ENCODE assay signal across 10 cellular contexts in genomic region chr7:101941481-101942383, GRCh38.
DNase-seq lines count a peak whose midpoint lies in the region; ATAC-seq and TF ChIP-seq lines count a peak whose summit lies in the region.
"Had no signal": no experiment of that assay in that cellular context is flagged by ENCODE, and none has a peak within 500 bp of the region (broad histone marks: within the 10 kb centered on the region; RNA-seq: fewer than 3 reads in every experiment).

No MANE protein-coding gene starts in this region.

- no peaks in the 10 kb centered on the region for H3K27me3 Mint-ChIP-seq in activated CD4-positive, alpha-beta T cell treated with anti-CD3 and anti-CD28 coated beads for 36 hours
- H3K27me3 Mint-ChIP-seq: memory B cell had no signal

- H3K36me3 ChIP-seq in HEK293 (ENCODE audit: control insufficient read depth in 2 of 2, insufficient read depth in 1 of 2, low read length in 2 of 2): no peaks in the 10 kb centered on the region
- H3K36me3 ChIP-seq in adrenal gland (replicated peaks in 1 of 2): no peaks in the 10 kb centered on the region

- CTCF ChIA-PET in HEK293 (lab: Yijun Ruan, JAX): interaction anchor here (1.1 kb wide), 2 partner anchors 14 to 119 kb away, joined by 3 read pairs; no protein-coding TSS in a partner anchor
- CTCF ChIA-PET in activated CD4-positive, alpha-beta T cell treated with anti-CD3 and anti-CD28 coated beads for 36 hours (lab: Charles Lee): no interaction called here

- POLR2A ChIA-PET in HEK293 (lab: Yijun Ruan, JAX): interaction anchor here (0.6 kb wide), 1 partner anchor 54 kb away, joined by 5 read pairs; no protein-coding TSS in a partner anchor
- POLR2A ChIA-PET in activated CD4-positive, alpha-beta T cell treated with anti-CD3 and anti-CD28 coated beads for 36 hours (lab: Charles Lee): no interaction called here

- no peak overlapping the region for H3K27ac Mint-ChIP-seq in activated CD4-positive, alpha-beta T cell treated with anti-CD3 and anti-CD28 coated beads for 36 hours
- H3K27ac Mint-ChIP-seq: memory B cell had no signal

- H3K9me3 Mint-ChIP-seq in activated CD4-positive, alpha-beta T cell treated with anti-CD3 and anti-CD28 coated beads for 36 hours (ENCODE audit: low read depth): no peaks in the 10 kb centered on the region
- H3K9me3 Mint-ChIP-seq: memory B cell had no signal

- ATAC-seq in right cardiac atrium (peak; percentile 42 to 85), HG02623 (IDR thresholded peaks at IDR 0.05; ENCODE audit: unreplicated experiment) (no peak), HG02970 (IDR thresholded peaks at IDR 0.05; ENCODE audit: low FRiP score, unreplicated experiment) (no peak)
- ATAC-seq in activated CD4-positive, alpha-beta T cell treated with anti-CD3 and anti-CD28 coated beads for 36 hours: no peak

- no peak for TF ChIP-seq POLR2A in adrenal gland (IDR thresholded peaks at IDR 0.05)

- WGBS in adrenal gland, 4 donors: 69 to 73% (median 71%) methylated on average over 12 of the region's 12 CpGs
- WGBS in right cardiac atrium: 48% methylated on average over 12 of the region's 12 CpGs

- no peak overlapping the region for H3K4me3 Mint-ChIP-seq in activated CD4-positive, alpha-beta T cell treated with anti-CD3 and anti-CD28 coated beads for 36 hours
- H3K4me3 Mint-ChIP-seq: memory B cell had no signal

- H3K9me3 ChIP-seq in HEK293 (ENCODE audit: control insufficient read depth, insufficient read depth, low read depth, low read length) (no peaks in the 10 kb centered on the region), adrenal gland (replicated peaks in 1 of 3) (no peaks in the 10 kb centered on the region), right cardiac atrium (ENCODE audit: control insufficient read depth, low read length) (no peaks in the 10 kb centered on the region)

- H3K4me1 Mint-ChIP-seq in activated CD4-positive, alpha-beta T cell treated with anti-CD3 and anti-CD28 coated beads for 36 hours: peaks cover 9% of the 10 kb centered on the region

- DNase-seq in adrenal gland (peak in 5 of 7 donors; percentile 32 to 61 (median 49)), right cardiac atrium (peak in 1 of 3 donors; percentile 48), stromal cell of bone marrow (ENCODE audit: low read depth) (peak; percentile 53), SK-N-DZ (ENCODE audit: low spot score) (no peak)
- DNase-seq in activated CD4-positive, alpha-beta T cell treated with anti-CD3 and anti-CD28 coated beads for 36 hours: no peak
- DNase-seq: activated CD4-positive, CD25-positive, alpha-beta regulatory T cell had no signal

- no peak for TF ChIP-seq CTCF in HEK293 (tag by site-specific recombination; IDR thresholded peaks at IDR 0.05)
- no peak for TF ChIP-seq CTCF in adrenal gland (IDR thresholded peaks at IDR 0.05)

- peaks cover 3% of the 10 kb centered on the region; the same call in 1 of the 2 replicates for H3K4me1 ChIP-seq in HEK293 (ENCODE audit: control insufficient read depth, insufficient read depth, low read length)
- peaks cover 5 to 13% of the 10 kb centered on the region in 2 donors for H3K4me1 ChIP-seq in adrenal gland (replicated peaks in 1 of 2)
- peaks cover 10% of the 10 kb centered on the region for H3K4me1 ChIP-seq in right cardiac atrium (ENCODE audit: control insufficient read depth, insufficient read depth, low read length)

- H3K4me3 ChIP-seq in HEK293 (ENCODE audit: low read depth, low read length) (no peak overlapping the region), adrenal gland (no peak overlapping the region), right cardiac atrium (ENCODE audit: low read length) (no peak overlapping the region)

- no peaks in the 10 kb centered on the region for H3K36me3 Mint-ChIP-seq in activated CD4-positive, alpha-beta T cell treated with anti-CD3 and anti-CD28 coated beads for 36 hours (ENCODE audit: low read depth)

- intact Hi-C loops in adrenal gland (cut with DNase I): no loop called here
- intact Hi-C loops in right cardiac atrium (cut with DNase I): no loop called here
- intact Hi-C loops in activated CD4-positive, alpha-beta T cell treated with anti-CD3 and anti-CD28 coated beads for 36 hours (cut with DNase I, micrococcal nuclease): no loop called here

- no peaks in the 10 kb centered on the region for H3K27me3 ChIP-seq in adrenal gland
- H3K27me3 ChIP-seq in right cardiac atrium (ENCODE audit: control insufficient read depth, insufficient read depth): no peaks in the 10 kb centered on the region

- H3K27ac ChIP-seq in HEK293 (ENCODE audit: extremely low read depth, low read depth, low read length) (no peak overlapping the region), adrenal gland (no peak overlapping the region), right cardiac atrium (ENCODE audit: low read length) (peak overlapping the region; percentile 61)

TF ChIP-seq in HEK293, 187 proteins besides CTCF, POLR2A, EP300 and RAD21:
- TF ChIP-seq ZNF394 (tag by site-specific recombination; IDR thresholded peaks at IDR 0.05; ENCODE audit: borderline replicate concordance) (peak; percentile 17; the same call in 1 of the 2 replicates), GLI2 (tag by site-specific recombination; IDR thresholded peaks at IDR 0.05; ENCODE audit: borderline replicate concordance, low read depth) (no peak), ZNF76 (tag by site-specific recombination; IDR thresholded peaks at IDR 0.05; ENCODE audit: borderline replicate concordance, low read depth) (no peak), BCL11A (tag by site-specific recombination; IDR thresholded peaks at IDR 0.05; ENCODE audit: low read depth) (no peak), OSR2 (tag by site-specific recombination; IDR thresholded peaks at IDR 0.05) (peak; percentile 36), PRDM1 (tag by site-specific recombination; IDR thresholded peaks at IDR 0.05) (peak; percentile 73), ZNF530 (tag by site-specific recombination; IDR thresholded peaks at IDR 0.05; ENCODE audit: low read depth) (no peak), ZBTB17 (tag by site-specific recombination; IDR thresholded peaks at IDR 0.05) (peak; percentile 35), ZBTB20 (tag by site-specific recombination; IDR thresholded peaks at IDR 0.05) (no peak), ZNF629 (tag by site-specific recombination; IDR thresholded peaks at IDR 0.05) (no peak), KLF1 (tag by site-specific recombination; IDR thresholded peaks at IDR 0.05) (peak; percentile 60; the same call in 1 of the 2 replicates), FEZF1 (tag by site-specific recombination; IDR thresholded peaks at IDR 0.05) (peak; percentile 37; the same call in 1 of the 2 replicates), ZNF600 (tag by site-specific recombination; IDR thresholded peaks at IDR 0.05) (peak; percentile 59; the same call in 1 of the 2 replicates), SP7 (tag by site-specific recombination; IDR thresholded peaks at IDR 0.05) (0 out of 2 replicates have a peak, but pooled peaks have one; percentile 16), ZNF660 (tag by site-specific recombination; IDR thresholded peaks at IDR 0.05) (peak; percentile 99)
TF ChIP-seq in HEK293: peak in this region for 9.

Comparison
In these comparisons a context has a peak if more than half of its experiments do, and no peak if none do; other contexts are left out.
1. DNase-seq: peak in adrenal gland (5 of 7) and stromal cell of bone marrow (single experiment); none in activated CD4-positive, alpha-beta T cell treated with anti-CD3 and anti-CD28 coated beads for 36 hours (single experiment) and SK-N-DZ (single experiment).
2. ATAC-seq: peak in right cardiac atrium (2 of 2); none in HG02623 (single experiment), activated CD4-positive, alpha-beta T cell treated with anti-CD3 and anti-CD28 coated beads for 36 hours (single experiment) and HG02970 (single experiment).